ENCODE assay signal across 9 cellular contexts in the genomic region with DNA sequence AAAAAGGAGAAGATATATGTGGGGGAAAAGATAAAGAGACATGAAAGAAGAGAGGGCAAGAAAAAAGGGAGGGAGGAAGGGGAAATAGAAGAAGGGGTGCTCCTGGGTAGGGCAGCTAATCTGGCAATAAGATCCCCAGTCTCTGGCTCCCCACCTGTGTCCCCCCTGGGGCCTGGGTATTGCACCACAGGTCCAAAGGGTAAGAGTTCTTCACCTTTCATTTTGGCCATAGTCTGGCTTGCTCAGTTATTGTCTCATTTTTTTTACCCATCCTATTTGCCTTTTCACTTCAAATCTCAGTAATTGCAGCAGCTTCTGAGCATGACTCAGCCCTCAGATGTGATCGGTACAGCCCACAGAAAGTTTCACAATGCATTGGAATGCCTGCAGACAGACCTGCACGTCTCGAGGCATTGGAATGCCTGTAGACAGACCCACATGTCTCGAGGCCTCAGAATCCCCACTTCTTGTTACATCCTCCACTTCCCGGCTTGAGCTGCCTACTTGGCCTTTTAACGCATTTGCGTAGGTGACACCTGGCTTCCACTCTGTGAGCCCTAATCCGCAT.
A peak's percentile ranks its signal among the peaks of the same experiment; 100 is the strongest.
DNase-seq lines count a peak whose midpoint lies in the region; ATAC-seq, FAIRE-seq and TF ChIP-seq lines count a peak whose summit lies in the region.
"Had no signal": no experiment of that assay in that cellular context is flagged by ENCODE, and none has a peak within 500 bp of the region (broad histone marks: within the 10 kb centered on the region; RNA-seq: fewer than 3 reads in every experiment).

No MANE protein-coding gene starts in this region.

- POLR2A ChIA-PET in HEK293T (lab: Yijun Ruan, JAX) = no interaction called here

- TF ChIP-seq CTCF in AG10803 (conservative IDR thresholded peaks at IDR 0.05; ENCODE audit: low read length) (no peak), astrocyte of the cerebellum (IDR thresholded peaks at IDR 0.05; ENCODE audit: low read depth, low read length, missing control alignments) (no peak), mucosa of descending colon (IDR thresholded peaks at IDR 0.05) (no peak), kidney (IDR thresholded peaks at IDR 0.05; ENCODE audit: borderline replicate concordance, extremely low read depth, insufficient read depth) (no peak)

- in situ Hi-C loops in astrocyte of the cerebellum (cut with HindIII; ENCODE audit: low sequenced_read_pairs) = loop anchor here (10.0 kb wide), 1 partner anchor 81 kb away; no protein-coding TSS in a partner anchor
- in situ Hi-C loops in KBM-7 (cut with MboI; ENCODE audit: low pct_unique_long_range_greater_than_20kb, low sequenced_read_pairs) = no loop called here

- FAIRE-seq in kidney (lab: Jason Lieb, UNC) = no peak

- DNase-seq in AG10803 (ENCODE audit: low read depth) = peak; percentile 98
- peak; percentile 68 for DNase-seq in HK-2 (ENCODE audit: unreplicated experiment)
- peak; percentile 94 for DNase-seq in astrocyte of the cerebellum (ENCODE audit: low read depth)
- DNase-seq in mucosa of descending colon = no peak
- DNase-seq in KBM-7 = no peak
- DNase-seq in HEK293T (ENCODE audit: extremely low spot score) = no peak
- no peak for DNase-seq in kidney
- DNase-seq: activated naive CD8-positive, alpha-beta T cell treated with anti-CD3 and anti-CD28 coated beads, Interleukin-2, amount 10 ng/mL, durations not matched to agents 7 days and 5 days had no signal

- peaks cover 6% of the 10 kb centered on the region for H3K4me1 ChIP-seq in mucosa of descending colon (ENCODE audit: low read depth)
- H3K4me1 ChIP-seq in kidney (ENCODE audit: control insufficient read depth in 1 of 2, insufficient read depth in 1 of 2, low read depth in 1 of 2, low read length in 2 of 2) = no peaks in the 10 kb centered on the region

- H3K9me3 ChIP-seq in mucosa of descending colon = no peaks in the 10 kb centered on the region
- H3K9me3 ChIP-seq in kidney (ENCODE audit: control insufficient read depth in 1 of 2, low read length in 2 of 2) = no peaks in the 10 kb centered on the region

- H3K9ac ChIP-seq in kidney (ENCODE audit: low read length in 2 of 2) = no peak overlapping the region

- no peak overlapping the region for H3K27ac ChIP-seq in kidney (ENCODE audit: low read depth in 2 of 2, low read length in 2 of 2)

- H3K4me3 ChIP-seq in AG10803 (ENCODE audit: low read length) (no peak overlapping the region), astrocyte of the cerebellum (ENCODE audit: low read depth, low read length) (no peak overlapping the region), mucosa of descending colon (no peak overlapping the region), kidney (ENCODE audit: low read length in 2 of 2) (no peak overlapping the region)

- H3K36me3 ChIP-seq in mucosa of descending colon (ENCODE audit: low read depth) = no peaks in the 10 kb centered on the region
- no peaks in the 10 kb centered on the region for H3K36me3 ChIP-seq in kidney (ENCODE audit: control insufficient read depth in 1 of 2, insufficient read depth in 2 of 2, low read length in 2 of 2)

- CTCF ChIA-PET in HEK293T (lab: Yijun Ruan, JAX) = no interaction called here

- intact Hi-C loops in mucosa of descending colon (cut with DNase I, micrococcal nuclease) = no loop called here
- intact Hi-C loops in kidney (cut with DNase I) = no loop called here

- ATAC-seq in mucosa of descending colon (peak; percentile 48), HG02852 (IDR thresholded peaks at IDR 0.05; ENCODE audit: unreplicated experiment) (no peak)

TF ChIP-seq in HEK293T, 16 proteins besides CTCF, POLR2A, EP300 and RAD21:
- TF ChIP-seq ZNF384 (IDR thresholded peaks at IDR 0.05) = no peak
- TF ChIP-seq FOXK2 (IDR thresholded peaks at IDR 0.05) = no peak
- no peak for TF ChIP-seq HDGF (IDR thresholded peaks at IDR 0.05; ENCODE audit: borderline replicate concordance)
- TF ChIP-seq, protein P1, sequence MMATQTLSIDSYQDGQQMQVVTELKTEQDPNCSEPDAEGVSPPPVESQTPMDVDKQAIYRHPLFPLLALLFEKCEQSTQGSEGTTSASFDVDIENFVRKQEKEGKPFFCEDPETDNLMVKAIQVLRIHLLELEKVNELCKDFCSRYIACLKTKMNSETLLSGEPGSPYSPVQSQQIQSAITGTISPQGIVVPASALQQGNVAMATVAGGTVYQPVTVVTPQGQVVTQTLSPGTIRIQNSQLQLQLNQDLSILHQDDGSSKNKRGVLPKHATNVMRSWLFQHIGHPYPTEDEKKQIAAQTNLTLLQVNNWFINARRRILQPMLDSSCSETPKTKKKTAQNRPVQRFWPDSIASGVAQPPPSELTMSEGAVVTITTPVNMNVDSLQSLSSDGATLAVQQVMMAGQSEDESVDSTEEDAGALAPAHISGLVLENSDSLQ (IDR thresholded peaks at IDR 0.05) = no peak

Comparison
In these comparisons a context has a peak if more than half of its experiments do, and no peak if none do; other contexts are left out.
1. DNase-seq: peak in AG10803 (single experiment), HK-2 (single experiment) and astrocyte of the cerebellum (single experiment); none in mucosa of descending colon (0 of 3), KBM-7 (single experiment), HEK293T (single experiment) and kidney (single experiment).